10 cellular contexts compared by ENCODE assay signal in the genomic region with DNA sequence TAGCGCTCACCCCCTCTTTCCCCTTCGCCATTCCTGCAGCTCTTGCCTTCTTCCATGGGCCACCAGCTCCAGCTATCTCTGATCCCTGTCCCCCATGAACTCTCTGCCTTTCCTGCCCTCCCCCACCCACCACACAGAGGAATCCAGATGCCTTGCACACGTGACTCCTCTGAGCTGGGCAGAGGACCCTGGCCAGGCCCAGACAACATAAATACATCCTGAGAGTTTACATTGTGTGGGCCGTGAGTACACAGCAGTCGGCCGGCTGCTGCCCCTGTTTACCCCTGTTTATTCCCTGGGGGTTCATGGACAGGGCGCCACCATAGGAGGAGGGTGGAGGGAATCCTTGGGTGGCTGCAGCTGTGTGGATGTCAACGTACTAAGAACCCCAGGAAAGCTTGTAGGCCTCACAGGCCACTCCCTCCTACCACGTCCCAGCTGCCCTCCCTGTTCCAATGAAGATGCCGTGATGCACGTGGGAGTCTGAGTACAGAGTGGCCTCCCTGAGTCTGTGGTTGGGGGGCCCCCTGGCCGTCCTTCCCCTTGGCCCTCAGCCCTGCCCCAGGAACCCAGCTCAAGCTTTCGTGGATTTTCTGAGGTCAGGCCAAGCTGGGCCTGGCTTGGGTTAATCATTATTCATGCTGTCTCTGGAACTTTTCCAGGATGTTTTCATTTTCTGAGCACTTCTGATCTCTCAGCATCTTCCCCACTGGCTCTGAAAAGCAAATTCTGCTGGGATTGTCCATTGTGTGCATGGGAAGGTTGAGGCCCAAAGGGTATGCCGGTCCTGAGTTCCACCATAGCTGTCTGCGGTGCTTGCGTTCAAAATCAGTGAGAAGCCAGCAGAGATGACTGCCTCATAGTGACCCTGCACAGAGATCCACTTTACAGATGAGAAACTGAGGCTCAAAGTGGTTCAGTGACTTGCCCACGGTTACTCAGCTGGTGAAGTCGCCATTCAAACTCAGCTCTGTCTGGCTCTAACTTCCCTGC.
DNase-seq lines count a peak whose midpoint lies in the region; ATAC-seq lines count a peak whose summit lies in the region.
"Had no signal": no experiment of that assay in that cellular context is flagged by ENCODE, and none has a peak within 500 bp of the region (broad histone marks: within the 10 kb centered on the region; RNA-seq: fewer than 3 reads in every experiment).

No MANE protein-coding gene starts in this region.

- H3K27ac ChIP-seq in SJCRH30 = no peak overlapping the region; the same call in 1 of the 2 replicates

- H3K4me3 ChIP-seq in H7 (ENCODE audit: insufficient read depth, low read depth, low read length) (no peak overlapping the region), SJCRH30 (no peak overlapping the region), skeletal muscle cell (ENCODE audit: low read depth, low read length) (no peak overlapping the region)

- no peaks in the 10 kb centered on the region for H3K27me3 ChIP-seq in H7 (ENCODE audit: control insufficient read depth, insufficient read depth, low read length)
- no peaks in the 10 kb centered on the region for H3K27me3 ChIP-seq in SJCRH30

- no peaks in the 10 kb centered on the region for H3K9me3 ChIP-seq in SJCRH30 (replicated peaks)

- ATAC-seq in left ventricle myocardium superior = peak; percentile 1

- peak; percentile 25 for DNase-seq in H7
- DNase-seq in SJCRH30 = peak; percentile 78 to 80
- no peak for DNase-seq in left ventricle myocardium superior
- peak; percentile 96 for DNase-seq in skeletal muscle cell (ENCODE audit: low read depth)
- DNase-seq in midbrain (lab: John Stamatoyannopoulos, UW) = no peak
- DNase-seq in AG20443 (ENCODE audit: low spot score) = no peak
- DNase-seq in SIG-M5 treated with dmso at 0.1 percent for 504 hours (lab: John Stamatoyannopoulos, UW; ENCODE audit: unreplicated experiment) = no peak
- no peak for DNase-seq in middle frontal gyrus (ENCODE audit: extremely low spot score, low spot score)
- DNase-seq: activated B cell treated with CpG ODN at 0.5 μM for 24 hours, NCI-H2029 had no signal

- H3K4me1 ChIP-seq in SJCRH30 = peaks cover 17% of the 10 kb centered on the region

- intact Hi-C loops in left ventricle myocardium superior (cut with micrococcal nuclease) = no loop called here

- H3K36me3 ChIP-seq in H7 (replicated peaks; ENCODE audit: control insufficient read depth, insufficient read depth, low read length) (no peaks in the 10 kb centered on the region), SJCRH30 (no peaks in the 10 kb centered on the region)

Comparison
In these comparisons a context has a peak if more than half of its experiments do, and no peak if none do; other contexts are left out.
1. DNase-seq: peak in H7 (single experiment), SJCRH30 (2 of 2) and skeletal muscle cell (single experiment); none in left ventricle myocardium superior (single experiment), midbrain (single experiment), AG20443 (single experiment), SIG-M5 treated with dmso at 0.1 percent for 504 hours (single experiment) and middle frontal gyrus (single experiment).